22 cellular contexts compared by ENCODE assay signal in genomic region chr5:851076-851475, GRCh38. TPM values are rescaled to one million over a fixed set of nuclear protein-coding genes. Genes with fewer than 3 reads are reported as not detected.
DNase-seq lines count a peak whose midpoint lies in the region; ATAC-seq lines count a peak whose summit lies in the region.
"Had no signal": no experiment of that assay in that cellular context is flagged by ENCODE, and none has a peak within 500 bp of the region (broad histone marks: within the 10 kb centered on the region; RNA-seq: fewer than 3 reads in every experiment).

No MANE protein-coding gene starts in this region.

- H3K4me3 Mint-ChIP-seq in effector memory CD8-positive, alpha-beta T cell: no peak overlapping the region
- H3K4me3 Mint-ChIP-seq: H9, T-helper 17 cell had no signal

- no peak for ATAC-seq in HG02678 (IDR thresholded peaks at IDR 0.05; ENCODE audit: unreplicated experiment)
- ATAC-seq in effector memory CD8-positive, alpha-beta T cell (replicated peaks): no peak
- ATAC-seq: T-helper 17 cell had no signal

- no peaks in the 10 kb centered on the region for H3K27me3 ChIP-seq in H7 (ENCODE audit: control insufficient read depth, insufficient read depth, low read length)
- H3K27me3 ChIP-seq: BLaER1 treated with 17β-estradiol and CSF1 and Interleukin-3, amounts not matched to agents 10 nM and 100 nM; cardiac muscle cell had no signal

- H3K4me1 Mint-ChIP-seq in effector memory CD8-positive, alpha-beta T cell (ENCODE audit: low read depth in 2 of 2): peaks cover 5 to 8% of the 10 kb centered on the region in 2 donors
- H3K4me1 Mint-ChIP-seq: H9 had no signal

- DNase-seq in activated CD4-positive, CD25-positive, alpha-beta regulatory T cell treated with anti-CD3 and anti-CD28 coated beads, Interleukin-2, amount 50 U/mL, for 72 hours: peak; percentile 2
- DNase-seq in activated CD4-positive, CD25-positive, alpha-beta regulatory T cell (lab: John Stamatoyannopoulos, UW): no peak
- DNase-seq in H7: peak; percentile 55
- peak; percentile 44 for DNase-seq in islet precursor cell
- DNase-seq in posterior vena cava (ENCODE audit: low spot score): peak; percentile 60
- no peak for DNase-seq in GF-D8 (lab: John Stamatoyannopoulos, UW)
- DNase-seq in effector memory CD8-positive, alpha-beta T cell: no peak
- DNase-seq: activated CD4-positive, alpha-beta T cell treated with anti-CD3 and anti-CD28 coated beads for 48 hours; activated naive CD4-positive, alpha-beta T cell treated with anti-CD3 and anti-CD28 coated beads, Interleukin-2, amount 50 U/mL, for 16 hours; activated T-cell treated with anti-CD3 and anti-CD28 coated beads, Interleukin-2, amount 50 U/mL, for 48 hours; COR-L47; Kasumi-1; NCI-H1930; NK-92 treated with Interleukin-12 subunit alpha and Interleukin-12 subunit beta, amount 100 ng/mL, for 24 hours; stimulated activated CD4-positive, alpha-beta T cell treated with anti-CD3 and anti-CD28 coated beads, Interleukin-12 subunit alpha, Interleukin-12 subunit beta, amount 100 ng/mL, for 4 hours; stimulated activated naive CD4-positive, alpha-beta T cell treated with Interleukin-2 at 50 U/mL for 16 hours; T-helper 17 cell had no signal

- H3K36me3 Mint-ChIP-seq in effector memory CD8-positive, alpha-beta T cell (ENCODE audit: insufficient read depth): peaks cover 4% of the 10 kb centered on the region

- no peak overlapping the region for H3K27ac Mint-ChIP-seq in effector memory CD8-positive, alpha-beta T cell
- H3K27ac Mint-ChIP-seq: H9, T-helper 17 cell had no signal

- peaks cover 11 to 16% of the 10 kb centered on the region in 2 donors for H3K27me3 Mint-ChIP-seq in effector memory CD8-positive, alpha-beta T cell

- H3K4me3 ChIP-seq in H7 (ENCODE audit: insufficient read depth, low read depth, low read length): no peak overlapping the region
- H3K4me3 ChIP-seq: BLaER1 treated with 17β-estradiol and CSF1 and Interleukin-3, amounts not matched to agents 10 nM and 100 nM; cardiac muscle cell; thoracic aorta had no signal

- H3K36me3 ChIP-seq in H7 (replicated peaks; ENCODE audit: control insufficient read depth, insufficient read depth, low read length): no peaks in the 10 kb centered on the region
- H3K36me3 ChIP-seq: BLaER1 treated with 17β-estradiol and CSF1 and Interleukin-3, amounts not matched to agents 10 nM and 100 nM; cardiac muscle cell; thoracic aorta had no signal

- intact Hi-C loops in posterior vena cava (cut with DNase I): no loop called here

- H3K9me3 Mint-ChIP-seq in effector memory CD8-positive, alpha-beta T cell: no peaks in the 10 kb centered on the region
- H3K9me3 Mint-ChIP-seq: H9 had no signal

RNA-seq across cellular contexts. Expression of gene ZDHHC11, which starts 0.3 kb away (rescaled TPM):
- total RNA-seq in H7 (2014; rRNA removed; shearing (Covaris generic)): 5.2 and 7.7 TPM in 2 replicates
- total RNA-seq in posterior vena cava: 10 to 100 TPM in 1 of 2 donors, 1 to 10 TPM in 1; 8.9 to 29.1 TPM

RNA-seq across cellular contexts. Expression of gene BRD9, which starts 41.5 kb away (rescaled TPM):
- 32.1 and 39.3 TPM in 2 replicates for total RNA-seq in H7 (2014; rRNA removed; shearing (Covaris generic))
- total RNA-seq in posterior vena cava: 10 to 100 TPM; 28.6 to 36.0 TPM

RNA-seq across cellular contexts. Expression of gene TRIP13, which starts 41.6 kb away (rescaled TPM):
- total RNA-seq in H7 (2014; rRNA removed; shearing (Covaris generic)): 60.3 and 63.0 TPM in 2 replicates
- 1 to 10 TPM in 1 of 2 donors, under 1 TPM in 1; 0.95 to 1.6 TPM for total RNA-seq in posterior vena cava

Comparison
In these comparisons a context has a peak if more than half of its experiments do, and no peak if none do; other contexts are left out.
1. DNase-seq: peak in activated CD4-positive, CD25-positive, alpha-beta regulatory T cell treated with anti-CD3 and anti-CD28 coated beads, Interleukin-2, amount 50 U/mL, for 72 hours (single experiment), H7 (single experiment), islet precursor cell (single experiment) and posterior vena cava (single experiment); none in activated CD4-positive, CD25-positive, alpha-beta regulatory T cell (0 of 4), GF-D8 (single experiment) and effector memory CD8-positive, alpha-beta T cell (0 of 3).
2. RNA of gene TRIP13, which starts 41.6 kb away (total RNA-seq): 60.3 to 63.0 TPM in H7; 0.95 to 1.6 TPM in posterior vena cava; every median in the first group is over 10 times any median in the second.